ENCODE assay signal across 1 cellular context in genomic region chr11:93737904-93738612, GRCh38.
TF ChIP-seq lines count a peak whose summit lies in the region.

No MANE protein-coding gene starts in this region.

TF ChIP-seq in K562, 482 proteins besides CTCF, POLR2A, EP300 and RAD21 (continued from another document):
- 0 out of 2 replicates have a peak, but pooled peaks have one; percentile 7 for TF ChIP-seq LEF1 (IDR thresholded peaks at IDR 0.05)
- TF ChIP-seq ZSCAN29 (IDR thresholded peaks at IDR 0.05): no peak
- no peak for TF ChIP-seq ZNF408 (CRISPR knock-in tag; IDR thresholded peaks at IDR 0.05; ENCODE audit: low read depth)
- peak; percentile 63; the same call in 1 of the 2 replicates for TF ChIP-seq NFE2L1 (tag; IDR thresholded peaks at IDR 0.05; ENCODE audit: borderline replicate concordance, low read depth)
- no peak for TF ChIP-seq ZNF561 (CRISPR knock-in tag; conservative IDR thresholded peaks at IDR 0.05)
- peak; percentile 43; the same call in 1 of the 2 replicates for TF ChIP-seq ZNF592 (IDR thresholded peaks at IDR 0.05)
- peak; percentile 56 for TF ChIP-seq RBFOX2 (IDR thresholded peaks at IDR 0.05; ENCODE audit: low read depth, low read length)
- peak; percentile 97 for TF ChIP-seq C11orf30 (IDR thresholded peaks at IDR 0.05; ENCODE audit: low read depth)
- TF ChIP-seq HDAC8 (tag; IDR thresholded peaks at IDR 0.05): no peak
- peak; percentile 89 for TF ChIP-seq NFE2 (IDR thresholded peaks at IDR 0.05; ENCODE audit: low read depth)
- TF ChIP-seq BCOR (IDR thresholded peaks at IDR 0.05): no peak
- TF ChIP-seq POLR2G (IDR thresholded peaks at IDR 0.05; ENCODE audit: low read depth, low read length): peak; percentile 28; the same call in 1 of the 2 replicates
- TF ChIP-seq MXI1 (IDR thresholded peaks at IDR 0.05; ENCODE audit: low read depth, low read length): no peak
- peak; percentile 97 for TF ChIP-seq MAFG (tag; conservative IDR thresholded peaks at IDR 0.05)
- TF ChIP-seq ZNF384 (IDR thresholded peaks at IDR 0.05; ENCODE audit: low read depth, low read length): peak; percentile 36; the same call in 1 of the 2 replicates
- peak; percentile 58; the same call in 1 of the 2 replicates for TF ChIP-seq SMARCA4 (IDR thresholded peaks at IDR 0.05)
- TF ChIP-seq PBX2 (CRISPR knock-in tag; IDR thresholded peaks at IDR 0.05; ENCODE audit: low read depth): no peak
- peak; percentile 68 for TF ChIP-seq PBX2 (tag; conservative IDR thresholded peaks at IDR 0.05; ENCODE audit: low read depth)
- peak; percentile 99 for TF ChIP-seq ZNF316 (IDR thresholded peaks at IDR 0.05)
- TF ChIP-seq MEIS2 (IDR thresholded peaks at IDR 0.05; ENCODE audit: partially characterized antibody): peak; percentile 79
- no peak for TF ChIP-seq NCOA4 (IDR thresholded peaks at IDR 0.05; ENCODE audit: partially characterized antibody)
- no peak for TF ChIP-seq BDP1 (IDR thresholded peaks at IDR 0.05; ENCODE audit: insufficient read depth, insufficient read length)
- TF ChIP-seq BACH1 (tag; IDR thresholded peaks at IDR 0.05): peak; percentile 79
- TF ChIP-seq ARID1B (IDR thresholded peaks at IDR 0.05): peak; percentile 37; the same call in 1 of the 2 replicates
- peak; percentile 95 for TF ChIP-seq MAFF (IDR thresholded peaks at IDR 0.05; ENCODE audit: low read length)
- peak; percentile 52; the same call in 1 of the 2 replicates for TF ChIP-seq DPF2 (IDR thresholded peaks at IDR 0.05)
- TF ChIP-seq ZNF212 (CRISPR knock-in tag; IDR thresholded peaks at IDR 0.05): no peak
- peak; percentile 54; the same call in 1 of the 2 replicates for TF ChIP-seq ATF3 (IDR thresholded peaks at IDR 0.05)
- no peak for TF ChIP-seq ATF3 (CRISPR knock-in tag; conservative IDR thresholded peaks at IDR 0.05)
- TF ChIP-seq SMARCE1 (IDR thresholded peaks at IDR 0.05): 0 out of 2 replicates have a peak, but pooled peaks have one; percentile 15
- TF ChIP-seq FOSL1 (tag; conservative IDR thresholded peaks at IDR 0.05): peak; percentile 67
- TF ChIP-seq U2AF1 (optimal IDR thresholded peaks at IDR 0.05; ENCODE audit: low read depth, low read length): peak; percentile 76
- TF ChIP-seq MAFK (IDR thresholded peaks at IDR 0.05; ENCODE audit: low read length): peak; percentile 93
